ENCODE assay signal across 10 cellular contexts in the genomic region with DNA sequence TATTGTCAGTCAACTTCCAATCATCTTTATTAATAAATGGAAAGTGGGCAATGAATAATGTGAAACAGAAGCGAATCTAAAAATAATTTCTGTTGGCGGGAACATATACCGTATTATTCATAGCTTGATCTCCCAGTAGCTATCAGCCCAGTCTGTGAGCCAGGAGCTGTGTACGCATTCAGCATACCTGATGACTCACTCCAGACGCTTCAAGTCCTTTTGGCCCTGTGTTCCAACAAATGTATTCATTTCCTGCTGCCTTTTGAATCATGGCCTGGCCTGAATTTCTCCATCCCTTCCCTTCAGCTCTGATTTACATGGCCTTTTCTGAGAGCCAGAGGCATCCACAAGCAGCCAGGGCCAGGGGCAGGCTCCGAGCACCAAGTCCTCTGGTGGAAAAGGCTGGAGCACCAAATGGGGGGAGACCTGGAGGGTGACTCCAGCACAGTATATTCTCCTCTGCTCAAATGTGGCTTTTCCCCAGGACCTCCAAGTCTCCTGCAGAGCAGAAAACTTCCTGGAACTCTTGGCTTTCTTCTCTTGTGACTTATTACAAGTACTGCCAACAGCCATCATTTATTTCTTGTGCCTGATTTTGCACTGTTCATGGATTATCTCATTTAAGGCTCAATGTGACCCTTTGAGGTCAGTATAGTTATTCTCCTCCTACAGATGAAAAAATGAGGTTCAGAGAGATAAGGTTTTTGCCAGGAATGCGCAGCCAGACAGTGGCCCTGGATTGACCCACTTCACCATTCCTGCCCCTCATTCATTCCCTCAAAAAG.
DNase-seq lines count a peak whose midpoint lies in the region; ATAC-seq and TF ChIP-seq lines count a peak whose summit lies in the region.
"Had no signal": no experiment of that assay in that cellular context is flagged by ENCODE, and none has a peak within 500 bp of the region (broad histone marks: within the 10 kb centered on the region; RNA-seq: fewer than 3 reads in every experiment).

No MANE protein-coding gene starts in this region.

- H3K36me3 ChIP-seq in left ventricle myocardium inferior = no peaks in the 10 kb centered on the region
- no peaks in the 10 kb centered on the region for H3K36me3 ChIP-seq in lower lobe of right lung
- H3K36me3 ChIP-seq: vagina had no signal

- H3K9me3 Mint-ChIP-seq in MCF 10A (ENCODE audit: unreplicated experiment) = no peaks in the 10 kb centered on the region

- peaks cover 3% of the 10 kb centered on the region for H3K27me3 ChIP-seq in right cardiac atrium (ENCODE audit: control insufficient read depth, insufficient read depth)
- peaks cover 46% of the 10 kb centered on the region for H3K27me3 ChIP-seq in left ventricle myocardium inferior (ENCODE audit: low read depth)
- H3K27me3 ChIP-seq in lower lobe of right lung (ENCODE audit: low read depth) = no peaks in the 10 kb centered on the region
- H3K27me3 ChIP-seq: vagina had no signal

- H3K4me1 Mint-ChIP-seq in MCF 10A (ENCODE audit: insufficient read depth, unreplicated experiment) = peaks cover 16% of the 10 kb centered on the region
- H3K4me1 Mint-ChIP-seq: CD4-positive, CD25-positive, alpha-beta regulatory T cell had no signal

- H3K4me1 ChIP-seq in right cardiac atrium (ENCODE audit: control insufficient read depth, insufficient read depth, low read length) (no peaks in the 10 kb centered on the region), left ventricle myocardium inferior (no peaks in the 10 kb centered on the region), lower lobe of right lung (no peaks in the 10 kb centered on the region)
- H3K4me1 ChIP-seq: vagina had no signal

- H3K27ac ChIP-seq in right cardiac atrium (ENCODE audit: low read length) (no peak overlapping the region), left ventricle myocardium inferior (replicated peaks) (no peak overlapping the region), lower lobe of right lung (no peak overlapping the region)
- H3K27ac ChIP-seq: vagina had no signal

- H3K9me3 ChIP-seq in right cardiac atrium (ENCODE audit: control insufficient read depth, low read length) (no peaks in the 10 kb centered on the region), left ventricle myocardium inferior (replicated peaks) (peaks cover 4% of the 10 kb centered on the region), lower lobe of right lung (no peaks in the 10 kb centered on the region)
- H3K9me3 ChIP-seq: vagina had no signal

- WGBS in right cardiac atrium = 62% methylated on average over 7 of the region's 7 CpGs

- no peak for DNase-seq in right cardiac atrium
- no peak for DNase-seq in left ventricle myocardium inferior
- peak; percentile 97 for DNase-seq in MCF 10A (ENCODE audit: unreplicated experiment)
- DNase-seq in lower lobe of right lung = no peak
- DNase-seq in SK-N-DZ (ENCODE audit: low spot score) = no peak
- DNase-seq in DMS153 (lab: John Stamatoyannopoulos, UW) = no peak
- DNase-seq: CD4-positive, CD25-positive, alpha-beta regulatory T cell had no signal

- H3K4me3 ChIP-seq in right cardiac atrium (ENCODE audit: low read length) (no peak overlapping the region), left ventricle myocardium inferior (no peak overlapping the region), lower lobe of right lung (no peak overlapping the region)
- H3K4me3 ChIP-seq: vagina had no signal

- ATAC-seq in right cardiac atrium = peak; percentile 40 to 75
- ATAC-seq in lower lobe of right lung = peak; percentile 33 to 59
- no peak for ATAC-seq in HG03025 (IDR thresholded peaks at IDR 0.05; ENCODE audit: low FRiP score, unreplicated experiment)
- ATAC-seq in HG03139 (IDR thresholded peaks at IDR 0.05; ENCODE audit: unreplicated experiment) = no peak

- TF ChIP-seq CTCF in left ventricle myocardium inferior (IDR thresholded peaks at IDR 0.05; ENCODE audit: borderline replicate concordance) = no peak
- no peak for TF ChIP-seq CTCF in MCF 10A (IDR thresholded peaks at IDR 0.05; ENCODE audit: unreplicated experiment)
- no peak for TF ChIP-seq CTCF in lower lobe of right lung (IDR thresholded peaks at IDR 0.05)

- POLR2A ChIA-PET in MCF 10A (lab: Yijun Ruan, JAX) = interaction anchor here (1.0 to 1.2 kb wide), 3 partner anchors 9 to 42 kb away, joined by 3 to 7 read pairs (median 3); no protein-coding TSS in a partner anchor

- peak overlapping the region; percentile 39 for H3K27ac Mint-ChIP-seq in MCF 10A (ENCODE audit: low read depth, unreplicated experiment)
- H3K27ac Mint-ChIP-seq: CD4-positive, CD25-positive, alpha-beta regulatory T cell had no signal

- CTCF ChIA-PET in MCF 10A (lab: Yijun Ruan, JAX) = interaction anchor here (0.8 to 1.4 kb wide), 2 partner anchors 116 to 125 kb away, joined by 3 to 4 read pairs; no protein-coding TSS in a partner anchor

- no peak overlapping the region for H3K4me3 Mint-ChIP-seq in MCF 10A (ENCODE audit: unreplicated experiment)
- H3K4me3 Mint-ChIP-seq: CD4-positive, CD25-positive, alpha-beta regulatory T cell had no signal

- BruUV-seq in MCF 10A (replicated peaks; lab: Mats Ljungman, UMichigan) = no TSS peak

- no peaks in the 10 kb centered on the region for H3K36me3 Mint-ChIP-seq in MCF 10A (ENCODE audit: insufficient read depth, unreplicated experiment)
- H3K36me3 Mint-ChIP-seq: CD4-positive, CD25-positive, alpha-beta regulatory T cell had no signal

- no peaks in the 10 kb centered on the region for H3K27me3 Mint-ChIP-seq in MCF 10A (ENCODE audit: insufficient read depth, unreplicated experiment)
- H3K27me3 Mint-ChIP-seq: CD4-positive, CD25-positive, alpha-beta regulatory T cell had no signal

- intact Hi-C loops in right cardiac atrium (cut with DNase I) = no loop called here
- intact Hi-C loops in left ventricle myocardium inferior (cut with micrococcal nuclease) = no loop called here
- intact Hi-C loops in MCF 10A (cut with micrococcal nuclease) = loop anchor here (10.0 kb wide), 1 partner anchor 354 kb away; no protein-coding TSS in a partner anchor
- intact Hi-C loops in lower lobe of right lung (cut with DNase I) = no loop called here

Comparison
In these comparisons a context has a peak if more than half of its experiments do, and no peak if none do; other contexts are left out.
1. ATAC-seq: peak in right cardiac atrium (2 of 2) and lower lobe of right lung (2 of 2); none in HG03025 (single experiment) and HG03139 (single experiment).